In genomic region chr2:214591359-214591758, GRCh38 we compare ENCODE assay signal across 14 cellular contexts.
DNase-seq lines count a peak whose midpoint lies in the region; ATAC-seq and TF ChIP-seq lines count a peak whose summit lies in the region.
"Had no signal": no experiment of that assay in that cellular context is flagged by ENCODE, and none has a peak within 500 bp of the region (broad histone marks: within the 10 kb centered on the region; RNA-seq: fewer than 3 reads in every experiment).

No MANE protein-coding gene starts in this region.

- H3K9me3 ChIP-seq in SK-N-MC (ENCODE audit: low read depth, low read length) = no peaks in the 10 kb centered on the region
- H3K9me3 ChIP-seq: neutrophil had no signal

- H3K9ac ChIP-seq in SK-N-MC (ENCODE audit: insufficient read length) = no peak overlapping the region

- ATAC-seq in HG03460 (IDR thresholded peaks at IDR 0.05; ENCODE audit: unreplicated experiment) = no peak
- ATAC-seq: activated CD4-positive, CD25-positive, alpha-beta regulatory T cell treated with anti-CD3 and anti-CD28 coated beads, Interleukin-2, amount 50 U/mL, for 24 hours had no signal

- peak overlapping the region; percentile 1; the same call in 1 of the 2 replicates for H3K4me3 ChIP-seq in SK-N-MC

- H3K36me3 ChIP-seq in SK-N-MC (ENCODE audit: insufficient read depth, low read length) = no peaks in the 10 kb centered on the region
- H3K36me3 ChIP-seq: neutrophil had no signal

- H3K27ac ChIP-seq in SK-N-MC = no peak overlapping the region
- H3K27ac ChIP-seq: neutrophil had no signal

- peak; percentile 16; the same call in 1 of the 2 replicates for TF ChIP-seq CTCF in AG09319 (IDR thresholded peaks at IDR 0.05; ENCODE audit: low read depth, low read length)

- DNase-seq in AG09319 (ENCODE audit: extremely low read depth, low read depth) (no peak), HCEC 1CT (peak; percentile 32), SK-N-MC (ENCODE audit: low read depth, low spot score) (no peak), globus pallidus (ENCODE audit: low spot score) (peak; percentile 45), NCI-H1092 treated with DMSO at 0.1 percent for 48 hours (lab: John Stamatoyannopoulos, UW) (no peak), GDM1 (lab: John Stamatoyannopoulos, UW) (no peak), NCI-H82 (lab: John Stamatoyannopoulos, UW) (no peak)
- DNase-seq: activated CD8-positive, alpha-beta memory T cell treated with anti-CD3 and anti-CD28 coated beads, Interleukin-2, amount 50 U/mL, for 48 hours; CD8-positive, alpha-beta memory T cell; NCI-H1092; NK-92 treated with Interleukin-12 subunit alpha and Interleukin-12 subunit beta, amount 100 ng/mL, for 24 hours had no signal

Comparison
In these comparisons a context has a peak if more than half of its experiments do, and no peak if none do; other contexts are left out.
1. DNase-seq: peak in HCEC 1CT (single experiment) and globus pallidus (single experiment); none in AG09319 (single experiment), SK-N-MC (single experiment), NCI-H1092 treated with DMSO at 0.1 percent for 48 hours (single experiment), GDM1 (single experiment) and NCI-H82 (single experiment).